1 cellular context compared by ENCODE assay signal in the genomic region with DNA sequence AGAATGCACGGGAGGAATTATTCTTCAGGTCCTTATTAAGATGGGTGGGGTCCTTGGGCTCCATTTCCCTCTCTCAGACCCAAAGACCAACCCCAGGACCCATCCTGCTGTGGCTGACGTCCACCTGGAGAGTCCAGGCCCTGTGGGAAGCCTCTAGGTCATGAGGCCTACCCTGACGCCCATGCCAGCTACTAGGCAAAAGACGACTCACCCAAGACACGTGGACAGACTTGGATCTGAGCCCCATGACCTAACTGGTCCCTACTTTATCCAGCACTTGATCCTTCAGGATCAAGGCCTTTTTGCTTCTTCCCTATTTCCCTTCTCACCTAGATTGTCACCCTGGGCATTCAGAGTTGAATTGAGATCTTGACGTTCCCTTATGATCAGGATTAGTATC.
TF ChIP-seq lines count a peak whose summit lies in the region.

No MANE protein-coding gene starts in this region.

TF ChIP-seq in SK-N-SH, 30 proteins besides CTCF, POLR2A, EP300 and RAD21:
- TF ChIP-seq NFIC (IDR thresholded peaks at IDR 0.05; ENCODE audit: borderline replicate concordance) (no peak), RFX5 (IDR thresholded peaks at IDR 0.05; ENCODE audit: low read length) (no peak), YY1 (IDR thresholded peaks at IDR 0.05; ENCODE audit: low read depth) (no peak), ELF1 (IDR thresholded peaks at IDR 0.05) (no peak), USF2 (IDR thresholded peaks at IDR 0.05; ENCODE audit: borderline replicate concordance, low read depth, low read length) (no peak), TCF12 (IDR thresholded peaks at IDR 0.05) (no peak), CHD2 (IDR thresholded peaks at IDR 0.05; ENCODE audit: low read length, partially characterized antibody) (no peak), POLR2AphosphoS5 (IDR thresholded peaks at IDR 0.05; ENCODE audit: low read depth, low read length) (no peak), JUND (IDR thresholded peaks at IDR 0.05) (no peak), TEAD4 (IDR thresholded peaks at IDR 0.05; ENCODE audit: borderline replicate concordance, insufficient read depth) (no peak), IRF3 (IDR thresholded peaks at IDR 0.05; ENCODE audit: low read depth, low read length) (no peak), RXRA (IDR thresholded peaks at IDR 0.05; ENCODE audit: borderline replicate concordance, low read depth) (no peak), EZH2phosphoT487 (IDR thresholded peaks at IDR 0.05; ENCODE audit: borderline replicate concordance, low read depth) (no peak), SMC3 (IDR thresholded peaks at IDR 0.05; ENCODE audit: low read depth, low read length) (no peak), GATA2 (CRISPR knock-in tag; IDR thresholded peaks at IDR 0.05) (no peak)
- TF ChIP-seq, protein P1, sequence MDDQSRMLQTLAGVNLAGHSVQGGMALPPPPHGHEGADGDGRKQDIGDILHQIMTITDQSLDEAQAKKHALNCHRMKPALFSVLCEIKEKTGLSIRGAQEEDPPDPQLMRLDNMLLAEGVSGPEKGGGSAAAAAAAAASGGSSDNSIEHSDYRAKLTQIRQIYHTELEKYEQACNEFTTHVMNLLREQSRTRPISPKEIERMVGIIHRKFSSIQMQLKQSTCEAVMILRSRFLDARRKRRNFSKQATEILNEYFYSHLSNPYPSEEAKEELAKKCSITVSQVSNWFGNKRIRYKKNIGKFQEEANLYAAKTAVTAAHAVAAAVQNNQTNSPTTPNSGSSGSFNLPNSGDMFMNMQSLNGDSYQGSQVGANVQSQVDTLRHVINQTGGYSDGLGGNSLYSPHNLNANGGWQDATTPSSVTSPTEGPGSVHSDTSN (IDR thresholded peaks at IDR 0.05), result no peak
- TF ChIP-seq, protein P2, sequence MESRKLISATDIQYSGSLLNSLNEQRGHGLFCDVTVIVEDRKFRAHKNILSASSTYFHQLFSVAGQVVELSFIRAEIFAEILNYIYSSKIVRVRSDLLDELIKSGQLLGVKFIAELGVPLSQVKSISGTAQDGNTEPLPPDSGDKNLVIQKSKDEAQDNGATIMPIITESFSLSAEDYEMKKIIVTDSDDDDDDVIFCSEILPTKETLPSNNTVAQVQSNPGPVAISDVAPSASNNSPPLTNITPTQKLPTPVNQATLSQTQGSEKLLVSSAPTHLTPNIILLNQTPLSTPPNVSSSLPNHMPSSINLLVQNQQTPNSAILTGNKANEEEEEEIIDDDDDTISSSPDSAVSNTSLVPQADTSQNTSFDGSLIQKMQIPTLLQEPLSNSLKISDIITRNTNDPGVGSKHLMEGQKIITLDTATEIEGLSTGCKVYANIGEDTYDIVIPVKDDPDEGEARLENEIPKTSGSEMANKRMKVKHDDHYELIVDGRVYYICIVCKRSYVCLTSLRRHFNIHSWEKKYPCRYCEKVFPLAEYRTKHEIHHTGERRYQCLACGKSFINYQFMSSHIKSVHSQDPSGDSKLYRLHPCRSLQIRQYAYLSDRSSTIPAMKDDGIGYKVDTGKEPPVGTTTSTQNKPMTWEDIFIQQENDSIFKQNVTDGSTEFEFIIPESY (IDR thresholded peaks at IDR 0.05; ENCODE audit: borderline replicate concordance, low read depth), result no peak
TF ChIP-seq in SK-N-SH: peak in this region for 0.
